In genomic region chr1:201683397-201683796, GRCh38 we compare ENCODE assay signal across 26 cellular contexts.
"Had no signal": no experiment of that assay in that cellular context is flagged by ENCODE, and none has a peak within 500 bp of the region (broad histone marks: within the 10 kb centered on the region; RNA-seq: fewer than 3 reads in every experiment).

No MANE protein-coding gene starts in this region.

- H3K36me3 Mint-ChIP-seq: activated CD4-positive, alpha-beta memory T cell treated with anti-CD3 and anti-CD28 coated beads for 36 hours; activated naive CD8-positive, alpha-beta T cell had no signal

- H3K4me3 ChIP-seq: SK-N-MC had no signal

- H3K27ac ChIP-seq: KMS-11, SK-N-MC had no signal

- H3K4me1 Mint-ChIP-seq: activated CD4-positive, alpha-beta T cell treated with anti-CD3 and anti-CD28 coated beads, Interleukin-2, amount 10 ng/mL, durations not matched to agents 7 days and 5 days; central memory CD8-positive, alpha-beta T cell; T-cell had no signal

- H3K4me3 Mint-ChIP-seq: activated CD4-positive, alpha-beta memory T cell treated with anti-CD3 and anti-CD28 coated beads for 36 hours; activated CD4-positive, alpha-beta T cell treated with anti-CD3 and anti-CD28 coated beads, Interleukin-2, amount 10 ng/mL, durations not matched to agents 7 days and 5 days; activated naive CD8-positive, alpha-beta T cell; activated T-cell treated with anti-CD3 and anti-CD28 coated beads, Interleukin-2, amount 50 U/mL, for 4 hours; brain; central memory CD8-positive, alpha-beta T cell; T-cell had no signal

- ATAC-seq: activated T-cell treated with anti-CD3 and anti-CD28 coated beads, Interleukin-2, amount 50 U/mL, for 4 hours; Right ventricle myocardium inferior; T-cell had no signal

- H3K27me3 Mint-ChIP-seq: brain had no signal

- FAIRE-seq: astrocyte, TTC549 had no signal

- H3K9me3 Mint-ChIP-seq: activated CD4-positive, alpha-beta memory T cell treated with anti-CD3 and anti-CD28 coated beads for 36 hours; activated CD4-positive, alpha-beta T cell treated with anti-CD3 and anti-CD28 coated beads, Interleukin-2, amount 10 ng/mL, durations not matched to agents 7 days and 5 days; activated T-cell treated with anti-CD3 and anti-CD28 coated beads, Interleukin-2, amount 50 U/mL, for 4 hours; central memory CD8-positive, alpha-beta T cell had no signal

- DNase-seq: activated CD4-positive, alpha-beta memory T cell treated with anti-CD3 and anti-CD28 coated beads for 36 hours; activated CD4-positive, alpha-beta T cell treated with anti-CD3 and anti-CD28 coated beads, Interleukin-2, amount 10 ng/mL, durations not matched to agents 7 days and 5 days; activated CD4-positive, CD25-positive, alpha-beta regulatory T cell; activated CD8-positive, alpha-beta memory T cell treated with anti-CD3 and anti-CD28 coated beads for 24 hours; activated effector memory CD4-positive, alpha-beta T cell treated with anti-CD3 and anti-CD28 coated beads, Interleukin-2, amount 50 U/mL, for 16 hours; activated naive CD4-positive, alpha-beta T cell treated with Interleukin-2 at 50 U/mL for 16 hours; activated T-cell treated with anti-CD3 and anti-CD28 coated beads, Interleukin-2, amount 50 U/mL, for 4 hours; amygdala; NCI-H1092; NCI-H1694 treated with DMSO at 0.1 percent for 48 hours; NCI-H2029 treated with DMSO at 0.1 percent for 48 hours; NCI-H345; NCI-H524 treated with DMSO at 0.1 percent for 48 hours; NCI-H774; RPMI8226; T-cell; T-helper 2 cell; T1000 had no signal

- H3K4me2 ChIP-seq: KMS-11 had no signal

- H3K27ac Mint-ChIP-seq: activated CD4-positive, alpha-beta memory T cell treated with anti-CD3 and anti-CD28 coated beads for 36 hours; activated CD4-positive, alpha-beta T cell treated with anti-CD3 and anti-CD28 coated beads, Interleukin-2, amount 10 ng/mL, durations not matched to agents 7 days and 5 days; activated naive CD8-positive, alpha-beta T cell; T-cell had no signal

- H3K9ac ChIP-seq: KMS-11 had no signal
